ENCODE assay signal across 10 cellular contexts in genomic region chr14:105317546-105317945, GRCh38. TPM values are rescaled to one million over a fixed set of nuclear protein-coding genes. Genes with fewer than 3 reads are reported as not detected.
DNase-seq lines count a peak whose midpoint lies in the region; ATAC-seq and TF ChIP-seq lines count a peak whose summit lies in the region.
"Had no signal": no experiment of that assay in that cellular context is flagged by ENCODE, and none has a peak within 500 bp of the region (broad histone marks: within the 10 kb centered on the region; RNA-seq: fewer than 3 reads in every experiment).

No MANE protein-coding gene starts in this region.

- TF ChIP-seq POLR2A in body of pancreas (IDR thresholded peaks at IDR 0.05) (no peak), transverse colon (IDR thresholded peaks at IDR 0.05) (no peak)

- no peak overlapping the region for H3K9ac ChIP-seq in smooth muscle cell (ENCODE audit: low read depth)

- H3K27me3 Mint-ChIP-seq in activated T-cell treated with anti-CD3 and anti-CD28 coated beads, Interleukin-2, amount 50 U/mL, for 24 hours = no peaks in the 10 kb centered on the region
- H3K27me3 Mint-ChIP-seq: B cell had no signal

- no peak for TF ChIP-seq EP300 in transverse colon (IDR thresholded peaks at IDR 0.05; ENCODE audit: low read depth)

- peaks cover 69% of the 10 kb centered on the region for H3K79me2 ChIP-seq in smooth muscle cell (ENCODE audit: low read depth)

- intact Hi-C loops in body of pancreas (cut with DNase I) (no loop called here), lower lobe of right lung (cut with DNase I) (no loop called here), transverse colon (cut with DNase I; ENCODE audit: low total_unique reads) (no loop called here)

- peaks cover 8% of the 10 kb centered on the region for H3K36me3 Mint-ChIP-seq in activated T-cell treated with anti-CD3 and anti-CD28 coated beads, Interleukin-2, amount 50 U/mL, for 24 hours (ENCODE audit: low read depth)

- no peak overlapping the region for H3K27ac Mint-ChIP-seq in activated T-cell treated with anti-CD3 and anti-CD28 coated beads, Interleukin-2, amount 50 U/mL, for 24 hours
- H3K27ac Mint-ChIP-seq: B cell had no signal

- H3F3A ChIP-seq in smooth muscle cell (ENCODE audit: low read depth) = no peaks in the 10 kb centered on the region

- H3K27me3 ChIP-seq in body of pancreas = no peaks in the 10 kb centered on the region
- H3K27me3 ChIP-seq in lower lobe of right lung (ENCODE audit: low read depth) = no peaks in the 10 kb centered on the region
- no peaks in the 10 kb centered on the region for H3K27me3 ChIP-seq in transverse colon
- H3K27me3 ChIP-seq in smooth muscle cell (ENCODE audit: low read depth) = no peaks in the 10 kb centered on the region

- peaks cover 38% of the 10 kb centered on the region for H3K4me1 Mint-ChIP-seq in activated T-cell treated with anti-CD3 and anti-CD28 coated beads, Interleukin-2, amount 50 U/mL, for 24 hours (ENCODE audit: low read depth)

- no peak overlapping the region for H3K4me3 Mint-ChIP-seq in activated T-cell treated with anti-CD3 and anti-CD28 coated beads, Interleukin-2, amount 50 U/mL, for 24 hours

- no peak overlapping the region for H2AFZ ChIP-seq in smooth muscle cell (ENCODE audit: low read depth)

- TF ChIP-seq CTCF in body of pancreas (IDR thresholded peaks at IDR 0.05) (peak in 2 of 7 experiments; percentile 11 to 30), lower lobe of right lung (IDR thresholded peaks at IDR 0.05) (no peak), transverse colon (IDR thresholded peaks at IDR 0.05) (peak in 1 of 5 experiments; percentile 26), smooth muscle cell (IDR thresholded peaks at IDR 0.05; ENCODE audit: borderline replicate concordance, insufficient read depth, poor library complexity, severe bottlenecking) (no peak)

- H3K4me1 ChIP-seq in body of pancreas (peaks cover 38% of the 10 kb centered on the region), lower lobe of right lung (peaks cover 37% of the 10 kb centered on the region), transverse colon (peaks cover 21 to 38% (median 36%) of the 10 kb centered on the region in 4 donors), smooth muscle cell (ENCODE audit: low read depth) (peaks cover 8% of the 10 kb centered on the region)

- H3K9me3 ChIP-seq in body of pancreas (no peaks in the 10 kb centered on the region), lower lobe of right lung (no peaks in the 10 kb centered on the region), transverse colon (no peaks in the 10 kb centered on the region), smooth muscle cell (replicated peaks; ENCODE audit: low read depth) (no peaks in the 10 kb centered on the region)

- H3K4me2 ChIP-seq in smooth muscle cell = no peak overlapping the region

- H3K27ac ChIP-seq in body of pancreas (peak overlapping the region in 3 of 4 donors; percentile 43 to 69 (median 67)), lower lobe of right lung (peak overlapping the region; percentile 7), transverse colon (peak overlapping the region in 3 of 4 donors; percentile 25 to 81 (median 61)), smooth muscle cell (ENCODE audit: low read depth) (no peak overlapping the region)

- peak; percentile 38 to 49 for DNase-seq in activated T-cell treated with anti-CD3 and anti-CD28 coated beads, Interleukin-2, amount 50 U/mL, for 48 hours
- no peak for DNase-seq in activated T-cell treated with anti-CD3 and anti-CD28 coated beads, Interleukin-2, amount 50 U/mL, for 24 hours
- DNase-seq in body of pancreas = peak in 3 of 4 donors; percentile 48 to 58 (median 51)
- DNase-seq in lower lobe of right lung = no peak
- no peak for DNase-seq in transverse colon
- no peak for DNase-seq in smooth muscle cell (lab: John Stamatoyannopoulos, UW; ENCODE audit: unreplicated experiment)
- no peak for DNase-seq in T1000 (lab: John Stamatoyannopoulos, UW)
- no peak for DNase-seq in NCI-H1105 treated with DMSO at 0.1 percent for 48 hours (lab: John Stamatoyannopoulos, UW)
- DNase-seq: NCI-H146 had no signal

- no peaks in the 10 kb centered on the region for H3K9me3 Mint-ChIP-seq in activated T-cell treated with anti-CD3 and anti-CD28 coated beads, Interleukin-2, amount 50 U/mL, for 24 hours

- H3K36me3 ChIP-seq in body of pancreas (replicated peaks in 1 of 2; ENCODE audit: insufficient read depth in 1 of 2, low read depth in 2 of 2) (no peaks in the 10 kb centered on the region), lower lobe of right lung (no peaks in the 10 kb centered on the region), transverse colon (no peaks in the 10 kb centered on the region), smooth muscle cell (ENCODE audit: low read depth) (no peaks in the 10 kb centered on the region)

- H3K4me3 ChIP-seq in body of pancreas = no peak overlapping the region
- no peak overlapping the region for H3K4me3 ChIP-seq in lower lobe of right lung
- no peak overlapping the region for H3K4me3 ChIP-seq in transverse colon
- no peak overlapping the region for H3K4me3 ChIP-seq in smooth muscle cell

- ATAC-seq in body of pancreas (no peak), lower lobe of right lung (peak; percentile 10 to 26)

- H4K20me1 ChIP-seq in smooth muscle cell (ENCODE audit: low read depth) = peaks cover 67% of the 10 kb centered on the region

- WGBS in body of pancreas, 2 donors = 31 to 45% methylated on average over 8 to 11 of the region's 11 CpGs
- WGBS in transverse colon (ENCODE audit: low coverage in 1 of 2), 2 donors = 58% methylated on average over 11 of the region's 11 CpGs; no CpG with 5 or more reads in 1 of the 2 donors
- WGBS in smooth muscle cell (ENCODE audit: low lambda C conversion rate) = 91% methylated on average over 11 of the region's 11 CpGs

- in situ Hi-C loops in transverse colon (cut with MboI; ENCODE audit: low pct_ligation_motif_present in 1 of 4, low pct_unique_long_range_greater_than_20kb in 1 of 4, low sequenced_read_pairs in 3 of 4) = no loop called here

RNA-seq across cellular contexts. Expression of gene PACS2, which starts 3.0 kb away (rescaled TPM):
- total RNA-seq in body of pancreas (100 to 1,000 TPM in 1 of 2 donors, 10 to 100 TPM in 1; 56.6 to 102 TPM), lower lobe of right lung (79.7 TPM), transverse colon (100 to 1,000 TPM in 2 of 4 donors, 10 to 100 TPM in 2; 63.0 to 249 (median 135) TPM), smooth muscle cell (36.9 and 37.3 TPM in 2 replicates)
- polyA plus RNA-seq in smooth muscle cell = 49.1 and 57.7 TPM in 2 replicates

RNA-seq across cellular contexts. Expression of gene BRF1, which starts 16.7 kb away (rescaled TPM):
- total RNA-seq in body of pancreas (10 to 100 TPM; 54.5 to 86.7 TPM), lower lobe of right lung (35.7 TPM), transverse colon (10 to 100 TPM; 36.2 to 93.9 (median 62.6) TPM), smooth muscle cell (9.8 and 15.9 TPM in 2 replicates)
- 12.5 and 20.7 TPM in 2 replicates for polyA plus RNA-seq in smooth muscle cell

Comparison
In these comparisons a context has a peak if more than half of its experiments do, and no peak if none do; other contexts are left out.
1. DNase-seq: peak in activated T-cell treated with anti-CD3 and anti-CD28 coated beads, Interleukin-2, amount 50 U/mL, for 48 hours (2 of 2) and body of pancreas (3 of 4); none in activated T-cell treated with anti-CD3 and anti-CD28 coated beads, Interleukin-2, amount 50 U/mL, for 24 hours (single experiment), lower lobe of right lung (single experiment), transverse colon (single experiment), smooth muscle cell (single experiment), T1000 (single experiment) and NCI-H1105 treated with DMSO at 0.1 percent for 48 hours (single experiment).